In the genomic region with DNA sequence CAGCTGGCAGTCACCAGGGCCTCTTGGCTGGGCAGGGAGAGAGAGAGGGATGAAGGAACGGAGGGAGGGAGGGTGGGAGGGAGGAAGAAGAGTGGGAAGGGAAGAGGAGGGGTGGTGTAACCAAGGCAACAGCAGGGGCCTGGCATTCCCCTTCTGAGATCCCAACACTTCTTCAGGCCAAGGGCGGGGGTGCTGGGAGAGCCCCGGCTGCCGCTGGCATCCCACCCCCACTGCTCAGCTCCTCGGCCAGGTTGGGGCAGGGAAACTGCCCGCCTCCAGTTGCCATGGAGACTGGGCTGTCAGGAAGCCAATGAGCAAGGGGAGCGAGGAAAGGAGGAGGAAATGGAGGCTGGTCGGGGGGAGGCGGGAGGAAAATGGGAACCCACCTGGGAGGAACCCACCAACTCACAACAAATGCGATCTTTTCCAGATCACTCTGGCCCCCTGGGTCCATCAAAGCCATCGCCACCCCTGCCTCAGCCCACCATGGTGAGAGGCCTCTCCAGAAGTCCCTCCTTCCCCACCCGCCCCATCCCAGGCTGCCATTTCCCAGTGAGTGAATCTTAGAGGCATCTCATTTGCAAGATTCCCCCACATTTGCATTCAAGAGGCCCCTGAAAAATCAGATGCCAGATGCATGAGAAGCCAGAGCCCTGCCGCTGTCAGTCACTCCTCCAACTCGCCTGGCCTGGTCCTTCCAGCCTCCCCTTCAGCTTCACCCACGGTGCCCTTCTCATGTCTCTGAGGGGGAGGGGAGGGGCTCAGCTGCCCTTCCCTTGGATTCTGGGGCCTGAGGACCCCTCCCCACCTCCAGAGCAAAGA, we compare ENCODE assay signal across 10 cellular contexts. TPM values are rescaled to one million over a fixed set of nuclear protein-coding genes. Genes with fewer than 3 reads are reported as not detected.
DNase-seq lines count a peak whose midpoint lies in the region; ATAC-seq lines count a peak whose summit lies in the region.
"Had no signal": no experiment of that assay in that cellular context is flagged by ENCODE, and none has a peak within 500 bp of the region (broad histone marks: within the 10 kb centered on the region; RNA-seq: fewer than 3 reads in every experiment).

No MANE protein-coding gene starts in this region.

- H3K4me3 Mint-ChIP-seq in stimulated activated effector memory CD8-positive, alpha-beta T cell treated with anti-CD3 and anti-CD28 coated beads, Interleukin-12 subunit alpha, Interleukin-12 subunit beta, amount 100 ng/mL, for 72 hours, result no peak overlapping the region

- H3K27me3 ChIP-seq in iPS-20b (ENCODE audit: insufficient read depth, low read length), result peaks cover 23% of the 10 kb centered on the region

- H3K4me3 ChIP-seq in iPS-20b (ENCODE audit: low read length), result peak overlapping the region; percentile 67

- DNase-seq in NCI-H1048 (lab: John Stamatoyannopoulos, UW) (peak; percentile 18), SK-N-DZ (ENCODE audit: low spot score) (peak; percentile 94), 8988T (no peak), activated gamma-delta T cell treated with Interleukin-2 at 50 U/mL for 16 hours (no peak)
- DNase-seq in stimulated activated effector memory CD8-positive, alpha-beta T cell treated with anti-CD3 and anti-CD28 coated beads, Interleukin-12 subunit alpha, Interleukin-12 subunit beta, amount 100 ng/mL, for 72 hours (ENCODE audit: low spot score in 2 of 2), result no peak
- DNase-seq in activated CD8-positive, alpha-beta memory T cell treated with anti-CD3 and anti-CD28 coated beads, Interleukin-2, amount 50 U/mL, for 4 hours, result no peak
- DNase-seq: activated T-cell treated with anti-CD3 and anti-CD28 coated beads, Interleukin-2, amount 50 U/mL, for 48 hours had no signal

- ATAC-seq in stimulated activated effector memory CD8-positive, alpha-beta T cell treated with anti-CD3 and anti-CD28 coated beads, Interleukin-12 subunit alpha, Interleukin-12 subunit beta, amount 100 ng/mL, for 72 hours, result no peak

- no peaks in the 10 kb centered on the region for H3K36me3 ChIP-seq in iPS-20b (ENCODE audit: insufficient read depth, low read depth, low read length)

- peaks cover 24% of the 10 kb centered on the region; the same call in 1 of the 2 replicates for H3K4me1 ChIP-seq in iPS-20b (ENCODE audit: insufficient read depth, low read length)

- no peaks in the 10 kb centered on the region for H3K9me3 Mint-ChIP-seq in stimulated activated effector memory CD8-positive, alpha-beta T cell treated with anti-CD3 and anti-CD28 coated beads, Interleukin-12 subunit alpha, Interleukin-12 subunit beta, amount 100 ng/mL, for 72 hours

- H3K9me3 ChIP-seq in iPS-20b (ENCODE audit: insufficient read depth, low read depth, low read length), result no peaks in the 10 kb centered on the region

- H3K27ac ChIP-seq in iPS-20b (ENCODE audit: low read length), result peak overlapping the region; percentile 69
- H3K27ac ChIP-seq: HL-60 had no signal

- peak overlapping the region; percentile 65; the same call in 1 of the 2 replicates for H3K9ac ChIP-seq in iPS-20b (ENCODE audit: low read depth, low read length)

- H3K27ac Mint-ChIP-seq in stimulated activated effector memory CD8-positive, alpha-beta T cell treated with anti-CD3 and anti-CD28 coated beads, Interleukin-12 subunit alpha, Interleukin-12 subunit beta, amount 100 ng/mL, for 72 hours, result peak overlapping the region; percentile 56
- H3K27ac Mint-ChIP-seq: progenitor cell of endocrine pancreas had no signal

- H3K36me3 Mint-ChIP-seq in stimulated activated effector memory CD8-positive, alpha-beta T cell treated with anti-CD3 and anti-CD28 coated beads, Interleukin-12 subunit alpha, Interleukin-12 subunit beta, amount 100 ng/mL, for 72 hours, result no peaks in the 10 kb centered on the region

- peaks cover 8% of the 10 kb centered on the region for H3K4me1 Mint-ChIP-seq in stimulated activated effector memory CD8-positive, alpha-beta T cell treated with anti-CD3 and anti-CD28 coated beads, Interleukin-12 subunit alpha, Interleukin-12 subunit beta, amount 100 ng/mL, for 72 hours

RNA-seq across cellular contexts. Expression of a gene that starts 12.5 kb away (rescaled TPM):
- 0.07 TPM in 1 of 2 replicates, not detected in the other for polyA plus RNA-seq in SK-N-DZ (2014; cell fraction: cytosol; rRNA removed)
- 1.5 and 1.8 TPM in 2 replicates for polyA plus RNA-seq in SK-N-DZ (2014; cell fraction: nucleus; rRNA removed)

RNA-seq across cellular contexts. Expression of a gene that starts 20.8 kb away (rescaled TPM):
- 4.5 and 20.2 TPM in 2 replicates for polyA plus RNA-seq in SK-N-DZ (2014; cell fraction: cytosol; rRNA removed)
- polyA plus RNA-seq in SK-N-DZ (2014; cell fraction: nucleus; rRNA removed), result 3.2 and 13.6 TPM in 2 replicates

Comparison
In these comparisons a context has a peak if more than half of its experiments do, and no peak if none do; other contexts are left out.
1. DNase-seq: peak in NCI-H1048 (single experiment) and SK-N-DZ (single experiment); none in stimulated activated effector memory CD8-positive, alpha-beta T cell treated with anti-CD3 and anti-CD28 coated beads, Interleukin-12 subunit alpha, Interleukin-12 subunit beta, amount 100 ng/mL, for 72 hours (0 of 2), activated CD8-positive, alpha-beta memory T cell treated with anti-CD3 and anti-CD28 coated beads, Interleukin-2, amount 50 U/mL, for 4 hours (single experiment), 8988T (single experiment) and activated gamma-delta T cell treated with Interleukin-2 at 50 U/mL for 16 hours (single experiment).